15 cellular contexts compared by ENCODE assay signal in genomic region chr19:1324249-1324791, GRCh38. TPM values are rescaled to one million over a fixed set of nuclear protein-coding genes. Genes with fewer than 3 reads are reported as not detected.
DNase-seq lines count a peak whose midpoint lies in the region; ATAC-seq and TF ChIP-seq lines count a peak whose summit lies in the region.
"Had no signal": no experiment of that assay in that cellular context is flagged by ENCODE, and none has a peak within 500 bp of the region (broad histone marks: within the 10 kb centered on the region; RNA-seq: fewer than 3 reads in every experiment).

No MANE protein-coding gene starts in this region.

- no peak overlapping the region for H4K5ac ChIP-seq in IMR-90 (ENCODE audit: low read depth, low read length)

- no peak overlapping the region for H3K14ac ChIP-seq in IMR-90 (replicated peaks; ENCODE audit: low read depth, low read length)

- no peak overlapping the region for H4K91ac ChIP-seq in IMR-90 (ENCODE audit: insufficient read depth, low read depth, low read length)

- no peaks in the 10 kb centered on the region for H3K9me3 ChIP-seq in Caco-2
- H3K9me3 ChIP-seq in IMR-90 (ENCODE audit: control insufficient read depth, insufficient read depth, low read length) = no peaks in the 10 kb centered on the region
- H3K9me3 ChIP-seq: pancreas, upper lobe of right lung had no signal

- peaks cover 14% of the 10 kb centered on the region for H3K4me1 Mint-ChIP-seq in Caco-2 (ENCODE audit: low read depth, unreplicated experiment)
- H3K4me1 Mint-ChIP-seq: activated naive CD4-positive, alpha-beta T cell treated with anti-CD3 and anti-CD28 coated beads, Interleukin-2, amount 10 ng/mL, durations not matched to agents 7 days and 5 days had no signal

- dilution Hi-C loops in IMR-90 (cut with HindIII; ENCODE audit: low sequenced_read_pairs, unreplicated experiment) = no loop called here

- H3K36me3 ChIP-seq in Caco-2 (ENCODE audit: control insufficient read depth, insufficient read depth, low read length) (no peaks in the 10 kb centered on the region), IMR-90 (ENCODE audit: control insufficient read depth, insufficient read depth, low read length) (no peaks in the 10 kb centered on the region), rectal smooth muscle tissue (ENCODE audit: control insufficient read depth, insufficient read depth, low read length) (no peaks in the 10 kb centered on the region)
- H3K36me3 ChIP-seq: pancreas, upper lobe of right lung had no signal

- no peak for TF ChIP-seq RAD21 in IMR-90 (IDR thresholded peaks at IDR 0.05; ENCODE audit: low read length)

- H3K4me3 ChIP-seq in Caco-2 (ENCODE audit: low read depth, low read length) = peak overlapping the region; percentile 57
- no peak overlapping the region for H3K4me3 ChIP-seq in IMR-90 (ENCODE audit: insufficient read depth, low read depth, low read length)
- peak overlapping the region; percentile 35 for H3K4me3 ChIP-seq in epithelial cell of esophagus (ENCODE audit: low read length)
- H3K4me3 ChIP-seq in rectal smooth muscle tissue (ENCODE audit: low read length) = peak overlapping the region; percentile 51

- no peaks in the 10 kb centered on the region for H3K27me3 Mint-ChIP-seq in Caco-2 (ENCODE audit: insufficient read depth, unreplicated experiment)

- WGBS in IMR-90 (ENCODE audit: extremely low coverage in 2 of 2, insufficient read length in 1 of 2), 2 experiments = 97% methylated on average over 3 of the region's 12 CpGs; no CpG with 5 or more reads in 1 of the 2 experiments

- BruUV-seq in Caco-2 (replicated peaks; lab: Mats Ljungman, UMichigan) (no TSS peak), IMR-90 (replicated peaks; lab: Mats Ljungman, UMichigan) (no TSS peak)

- H3K4me2 ChIP-seq in IMR-90 (ENCODE audit: low read depth, low read length) = no peak overlapping the region

- TF ChIP-seq CTCF in Caco-2 (IDR thresholded peaks at IDR 0.05; ENCODE audit: insufficient read depth in 1 of 2, low read depth in 1 of 2, low read length in 1 of 2, severe bottlenecking in 1 of 2, unreplicated experiment in 1 of 2) = no peak
- no peak for TF ChIP-seq CTCF in IMR-90 (conservative IDR thresholded peaks at IDR 0.05; ENCODE audit: low read depth, low read length)
- no peak for TF ChIP-seq CTCF in epithelial cell of esophagus (IDR thresholded peaks at IDR 0.05; ENCODE audit: insufficient read depth, low read depth, low read length, missing control alignments)

- ATAC-seq in IMR-90 (ENCODE audit: low read depth) (no peak), GM18870 (IDR thresholded peaks at IDR 0.05; ENCODE audit: unreplicated experiment) (no peak), HG03095 (IDR thresholded peaks at IDR 0.05; ENCODE audit: unreplicated experiment) (no peak), GM18511 (IDR thresholded peaks at IDR 0.05; ENCODE audit: unreplicated experiment) (no peak)

- 0 out of 2 replicates have a peak overlapping the region, but pooled peaks have one; percentile 10 for H2AK5ac ChIP-seq in IMR-90 (ENCODE audit: low read depth, low read length)

- no peak overlapping the region for H2AK9ac ChIP-seq in IMR-90 (replicated peaks; ENCODE audit: low read depth, low read length, poor library complexity)

- H2BK20ac ChIP-seq in IMR-90 (ENCODE audit: low read depth, low read length) = no peak overlapping the region

- H3K4ac ChIP-seq in IMR-90 (ENCODE audit: low read depth, low read length) = 0 out of 2 replicates have a peak overlapping the region, but pooled peaks have one; percentile 4

- POLR2A ChIA-PET in Caco-2 (lab: Charles Lee) = interaction anchor here (1.1 kb wide), 1 partner anchor 55 kb away, joined by 3 read pairs; the partner anchor contains the start of gene CIRBP
- POLR2A ChIA-PET in IMR-90 (lab: Charles Lee; ENCODE audit: unreplicated experiment) = no interaction called here

- H3K9me1 ChIP-seq in IMR-90 (ENCODE audit: insufficient read depth, low read length) = no peaks in the 10 kb centered on the region

- H3K4me3 Mint-ChIP-seq in Caco-2 (ENCODE audit: unreplicated experiment) = peak overlapping the region; percentile 73
- H3K4me3 Mint-ChIP-seq: activated naive CD4-positive, alpha-beta T cell treated with anti-CD3 and anti-CD28 coated beads, Interleukin-2, amount 10 ng/mL, durations not matched to agents 7 days and 5 days had no signal

- H4K8ac ChIP-seq in IMR-90 (ENCODE audit: low read depth in 2 of 2, low read length in 2 of 2) = peak overlapping the region in 1 of 2 experiments; percentile 73; a peak in 1 of 4 replicates

- H3K23ac ChIP-seq in IMR-90 (ENCODE audit: low read depth, low read length) = no peak overlapping the region

- H2AFZ ChIP-seq in IMR-90 (replicated peaks; ENCODE audit: low read length, poor library complexity) = peak overlapping the region; percentile 90

- H3K36me3 Mint-ChIP-seq in Caco-2 (ENCODE audit: insufficient read depth, unreplicated experiment) = peaks cover 7% of the 10 kb centered on the region
- H3K36me3 Mint-ChIP-seq: activated naive CD4-positive, alpha-beta T cell treated with anti-CD3 and anti-CD28 coated beads, Interleukin-2, amount 10 ng/mL, durations not matched to agents 7 days and 5 days had no signal

- no peak for TF ChIP-seq POLR2A in IMR-90 (IDR thresholded peaks at IDR 0.05; ENCODE audit: low read depth, low read length)

- peak overlapping the region; percentile 94 for H3K27ac Mint-ChIP-seq in Caco-2 (ENCODE audit: unreplicated experiment)
- H3K27ac Mint-ChIP-seq: activated naive CD4-positive, alpha-beta T cell treated with anti-CD3 and anti-CD28 coated beads, Interleukin-2, amount 10 ng/mL, durations not matched to agents 7 days and 5 days; IgD-negative memory B cell had no signal

- H3K27ac ChIP-seq in IMR-90 (ENCODE audit: insufficient read depth, low read length) = no peak overlapping the region
- no peak overlapping the region for H3K27ac ChIP-seq in rectal smooth muscle tissue (ENCODE audit: low read depth, low read length)
- H3K27ac ChIP-seq: pancreas, upper lobe of right lung had no signal

- H3K27me3 ChIP-seq in Caco-2 (replicated peaks; ENCODE audit: control insufficient read depth, insufficient read depth, low read length) (no peaks in the 10 kb centered on the region), IMR-90 (ENCODE audit: control insufficient read depth, insufficient read depth, low read length) (peaks cover 1% of the 10 kb centered on the region; the same call in 1 of the 2 replicates), rectal smooth muscle tissue (ENCODE audit: control insufficient read depth, insufficient read depth, low read length) (peaks cover 9% of the 10 kb centered on the region)

- no peaks in the 10 kb centered on the region for H3K79me1 ChIP-seq in IMR-90 (ENCODE audit: low read depth in 1 of 2, low read length in 2 of 2)

- DNase-seq in Caco-2 (no peak), IMR-90 (no peak), epithelial cell of esophagus (ENCODE audit: low read depth) (no peak), NOMO-1 (lab: John Stamatoyannopoulos, UW; ENCODE audit: unreplicated experiment in 2 of 2) (no peak)
- DNase-seq: mesendoderm, NCI-H446 treated with DMSO at 0.1 percent for 48 hours, upper lobe of right lung had no signal

- intact Hi-C loops in Caco-2 (cut with micrococcal nuclease; ENCODE audit: unreplicated experiment) = no loop called here
- intact Hi-C loops in IMR-90 (cut with micrococcal nuclease) = no loop called here

- no peak overlapping the region for H2BK15ac ChIP-seq in IMR-90 (ENCODE audit: low read depth, low read length)

- H2BK120ac ChIP-seq in IMR-90 (ENCODE audit: low read depth, low read length) = no peak overlapping the region

- no peak overlapping the region for H3K56ac ChIP-seq in IMR-90 (ENCODE audit: extremely low read depth, insufficient read depth, low read length)

- in situ Hi-C loops in IMR-90 (cut with MboI; ENCODE audit: low sequenced_read_pairs) = no loop called here

- H3K9ac ChIP-seq in IMR-90 (ENCODE audit: low read depth, low read length) = no peak overlapping the region
- no peak overlapping the region for H3K9ac ChIP-seq in rectal smooth muscle tissue (ENCODE audit: low read length)

- no peak overlapping the region for H2BK5ac ChIP-seq in IMR-90 (ENCODE audit: low read depth, low read length, poor library complexity, severe bottlenecking)

- no peaks in the 10 kb centered on the region for H4K20me1 ChIP-seq in IMR-90 (ENCODE audit: insufficient read depth, low read length)

- CTCF ChIA-PET in Caco-2 (lab: Charles Lee) = no interaction called here
- CTCF ChIA-PET in IMR-90 (lab: Yijun Ruan, JAX) = interaction anchor here (0.7 kb wide), 1 partner anchor 8 kb away, joined by 3 read pairs; no protein-coding TSS in a partner anchor

- no peaks in the 10 kb centered on the region for H3K9me3 Mint-ChIP-seq in Caco-2 (ENCODE audit: unreplicated experiment)
- H3K9me3 Mint-ChIP-seq: activated naive CD4-positive, alpha-beta T cell treated with anti-CD3 and anti-CD28 coated beads, Interleukin-2, amount 10 ng/mL, durations not matched to agents 7 days and 5 days; IgD-negative memory B cell had no signal

- H3K4me1 ChIP-seq in Caco-2 (peaks cover 11% of the 10 kb centered on the region; the same call in 1 of the 2 replicates), IMR-90 (ENCODE audit: control insufficient read depth, insufficient read depth, low read length) (peaks cover 2% of the 10 kb centered on the region; the same call in 1 of the 2 replicates), rectal smooth muscle tissue (ENCODE audit: control insufficient read depth, insufficient read depth, low read length) (peaks cover 2% of the 10 kb centered on the region)

- no peak overlapping the region for H3K18ac ChIP-seq in IMR-90 (ENCODE audit: low read depth, low read length)

TF ChIP-seq in IMR-90, 13 proteins besides CTCF, POLR2A, EP300 and RAD21 (continues in another document):
- TF ChIP-seq RCOR1 (IDR thresholded peaks at IDR 0.05; ENCODE audit: insufficient replicate concordance, low read length) = no peak

RNA-seq across cellular contexts. Expression of gene EFNA2, which starts 38.6 kb away (rescaled TPM):
- total RNA-seq in Caco-2 (2022) = 18.6 and 20.6 TPM in 2 replicates
- not detected in 2 replicates for total RNA-seq in IMR-90 (2012; rRNA removed)
- not detected in 2 replicates for polyA plus RNA-seq in IMR-90 (2012; rRNA removed)
- polyA plus RNA-seq in IMR-90 (2012; cell fraction: cytosol; rRNA removed) = 0.10 TPM in 1 of 2 replicates, not detected in the other
- polyA plus RNA-seq in IMR-90 (2012; cell fraction: nucleus; rRNA removed; ENCODE audit: low replicate concordance) = 0.07 TPM in 1 of 2 replicates, not detected in the other
- total RNA-seq: OCI-LY7, upper lobe of right lung had no signal
- polyA plus RNA-seq: IgD-negative memory B cell, pancreas had no signal

RNA-seq across cellular contexts. Expression of gene FAM174C, which starts 49.0 kb away (rescaled TPM):
- 51.0 and 56.3 TPM in 2 replicates for total RNA-seq in Caco-2 (2022)
- total RNA-seq in IMR-90 (2012; rRNA removed) = 7.5 and 10.6 TPM in 2 replicates
- 61.8 and 93.4 TPM in 2 replicates for polyA plus RNA-seq in IMR-90 (2012; rRNA removed)
- 94.9 and 135 TPM in 2 replicates for polyA plus RNA-seq in IMR-90 (2012; cell fraction: cytosol; rRNA removed)
- polyA plus RNA-seq in IMR-90 (2012; cell fraction: nucleus; rRNA removed; ENCODE audit: low replicate concordance) = 46.6 and 93.7 TPM in 2 replicates

RNA-seq across cellular contexts. Expression of gene CIRBP, which starts 55.2 kb away (rescaled TPM):
- total RNA-seq in Caco-2 (2022) = 289 and 331 TPM in 2 replicates
- 226 and 299 TPM in 2 replicates for total RNA-seq in IMR-90 (2012; rRNA removed)
- 405 and 542 TPM in 2 replicates for polyA plus RNA-seq in IMR-90 (2012; rRNA removed)
- 562 and 617 TPM in 2 replicates for polyA plus RNA-seq in IMR-90 (2012; cell fraction: cytosol; rRNA removed)
- polyA plus RNA-seq in IMR-90 (2012; cell fraction: nucleus; rRNA removed; ENCODE audit: low replicate concordance) = 2,129 and 2,924 TPM in 2 replicates

RNA-seq across cellular contexts. Expression of gene NDUFS7, which starts 59.4 kb away (rescaled TPM):
- total RNA-seq in Caco-2 (2022) = 111 and 114 TPM in 2 replicates
- 60.8 and 64.7 TPM in 2 replicates for total RNA-seq in IMR-90 (2012; rRNA removed)
- 136 and 167 TPM in 2 replicates for polyA plus RNA-seq in IMR-90 (2012; rRNA removed)
- polyA plus RNA-seq in IMR-90 (2012; cell fraction: cytosol; rRNA removed) = 283 and 387 TPM in 2 replicates
- 76.0 and 256 TPM in 2 replicates for polyA plus RNA-seq in IMR-90 (2012; cell fraction: nucleus; rRNA removed; ENCODE audit: low replicate concordance)

Comparison
In these comparisons a context has a peak if more than half of its experiments do, and no peak if none do; other contexts are left out.
1. RNA of gene EFNA2, which starts 38.6 kb away (total RNA-seq): 18.6 to 20.6 TPM in Caco-2; not detected in IMR-90; every median in the first group is over 10 times any median in the second.